Comparison of ENCODE assay signal across 21 cellular contexts in genomic region chr13:57858376-57858775, GRCh38.
"Had no signal": no experiment of that assay in that cellular context is flagged by ENCODE, and none has a peak within 500 bp of the region (broad histone marks: within the 10 kb centered on the region; RNA-seq: fewer than 3 reads in every experiment).

No MANE protein-coding gene starts in this region.

- H3K9ac ChIP-seq: parathyroid adenoma had no signal

- H3K4me1 ChIP-seq: esophagus muscularis mucosa, gastroesophageal sphincter, left ventricle myocardium inferior, parathyroid adenoma, psoas muscle, right lobe of liver, testis, tibial nerve had no signal

- H3K9me3 ChIP-seq: esophagus muscularis mucosa, gastroesophageal sphincter, left ventricle myocardium inferior, psoas muscle, right lobe of liver, testis, tibial nerve had no signal

- DNase-seq: effector memory CD8-positive, alpha-beta T cell; glutamatergic neuron; kidney; left cardiac atrium; left ventricle myocardium inferior; mesendoderm; naive thymus-derived CD4-positive, alpha-beta T cell; nephron progenitor cell; psoas muscle; retina; right lobe of liver; stimulated activated CD4-positive, alpha-beta T cell treated with anti-CD3 and anti-CD28 coated beads, Interleukin-4, amount 100 ng/mL, for 24 hours; testis had no signal

- H2AFZ ChIP-seq: parathyroid adenoma had no signal

- ATAC-seq: effector memory CD8-positive, alpha-beta T cell; gastroesophageal sphincter; left cardiac atrium; naive thymus-derived CD4-positive, alpha-beta T cell; psoas muscle; right lobe of liver; stimulated activated memory B cell treated with anti-CD40 and anti-IgM and Interleukin-4, amounts not matched to agents 10 μg/mL and 1 μg/mL and 100 μg/mL, for 72 hours had no signal

- H3K79me2 ChIP-seq: parathyroid adenoma had no signal

- H3K36me3 ChIP-seq: esophagus muscularis mucosa, gastroesophageal sphincter, left ventricle myocardium inferior, right lobe of liver, tibial nerve had no signal

- H3K4me3 ChIP-seq: esophagus muscularis mucosa, gastroesophageal sphincter, left ventricle myocardium inferior, lung, psoas muscle, right lobe of liver, testis, tibial nerve had no signal

- H3K27ac ChIP-seq: epithelial cell of prostate, esophagus muscularis mucosa, gastroesophageal sphincter, left ventricle myocardium inferior, parathyroid adenoma, psoas muscle, right lobe of liver, testis, tibial nerve had no signal

- H3K27me3 ChIP-seq: esophagus muscularis mucosa, gastroesophageal sphincter, right lobe of liver, testis, tibial nerve had no signal

- FAIRE-seq: colon, kidney had no signal
